ENCODE assay signal across 1 cellular context in the genomic region with DNA sequence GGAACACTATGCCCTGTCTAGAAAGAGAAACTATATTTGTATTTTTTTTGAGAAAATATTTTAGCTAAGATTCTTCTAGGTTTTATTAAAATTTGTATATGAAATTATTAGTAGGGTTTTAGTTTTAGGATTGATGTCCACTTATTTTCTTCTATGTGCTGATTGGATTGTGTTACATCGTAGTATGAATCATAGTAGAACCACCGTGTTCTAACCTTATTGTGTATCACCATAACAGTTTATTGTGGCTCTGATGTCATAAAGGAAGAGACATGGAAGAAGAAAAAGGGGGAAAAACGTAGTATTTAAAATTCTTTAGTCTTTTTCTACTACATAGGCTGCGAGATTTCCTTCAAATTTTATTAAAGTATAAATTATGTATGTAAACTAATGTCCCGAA.
TF ChIP-seq lines count a peak whose summit lies in the region.

No MANE protein-coding gene starts in this region.

TF ChIP-seq in K562, 482 proteins besides CTCF, POLR2A, EP300 and RAD21 (continued from another document):
- TF ChIP-seq, protein P1, sequence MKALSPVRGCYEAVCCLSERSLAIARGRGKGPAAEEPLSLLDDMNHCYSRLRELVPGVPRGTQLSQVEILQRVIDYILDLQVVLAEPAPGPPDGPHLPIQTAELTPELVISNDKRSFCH (CRISPR knock-in tag; IDR thresholded peaks at IDR 0.05), result no peak
- TF ChIP-seq, protein P1 (tag; IDR thresholded peaks at IDR 0.05), result no peak
